In the genomic region with DNA sequence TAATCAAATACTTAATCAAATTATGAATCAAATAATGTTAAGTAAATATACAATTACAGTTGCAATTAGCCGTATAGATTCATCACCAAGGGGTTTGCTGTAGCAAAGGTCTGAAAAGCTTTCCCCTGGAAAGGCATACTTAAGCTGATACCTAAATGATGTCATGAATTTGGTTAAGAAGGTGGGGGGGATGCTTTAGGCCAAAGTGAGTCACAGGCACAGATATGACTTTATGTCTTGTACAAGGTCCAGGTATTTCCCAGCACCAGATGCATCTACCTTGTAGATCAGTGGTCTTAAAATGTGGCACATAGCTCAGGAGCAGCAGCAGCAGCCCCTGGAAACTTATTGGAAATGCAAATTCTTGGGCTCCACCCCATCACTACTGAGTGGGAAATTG, we compare ENCODE assay signal across 1 cellular context.
TF ChIP-seq lines count a peak whose summit lies in the region.

No MANE protein-coding gene starts in this region.

TF ChIP-seq in H1, 55 proteins besides CTCF, POLR2A, EP300 and RAD21:
- TF ChIP-seq BCL11A (IDR thresholded peaks at IDR 0.05; ENCODE audit: low read depth in 2 of 2, low read length in 2 of 2) (no peak), MAFK (IDR thresholded peaks at IDR 0.05; ENCODE audit: low read depth, low read length) (no peak), NRF1 (IDR thresholded peaks at IDR 0.05; ENCODE audit: low read depth, low read length) (no peak), EZH2 (IDR thresholded peaks at IDR 0.05; ENCODE audit: low read depth, low read length, severe bottlenecking) (no peak), POLR2AphosphoS5 (IDR thresholded peaks at IDR 0.05; ENCODE audit: low read depth, low read length) (no peak), CBX5 (IDR thresholded peaks at IDR 0.05; ENCODE audit: low read depth, low read length) (no peak), PHF8 (conservative IDR thresholded peaks at IDR 0.05; ENCODE audit: low read depth, low read length) (no peak), RBBP5 (IDR thresholded peaks at IDR 0.05; ENCODE audit: borderline replicate concordance, low read depth, low read length) (no peak), CTBP2 (IDR thresholded peaks at IDR 0.05; ENCODE audit: borderline replicate concordance, insufficient read depth, insufficient read length, low read length) (no peak)
- TF ChIP-seq, protein P1, sequence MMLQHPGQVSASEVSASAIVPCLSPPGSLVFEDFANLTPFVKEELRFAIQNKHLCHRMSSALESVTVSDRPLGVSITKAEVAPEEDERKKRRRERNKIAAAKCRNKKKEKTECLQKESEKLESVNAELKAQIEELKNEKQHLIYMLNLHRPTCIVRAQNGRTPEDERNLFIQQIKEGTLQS (IDR thresholded peaks at IDR 0.05; ENCODE audit: insufficient read depth, low read depth, low read length), result no peak
